ENCODE assay signal across 8 cellular contexts in genomic region chr19:50510700-50511068, GRCh38. TPM values are rescaled to one million over a fixed set of nuclear protein-coding genes. Genes with fewer than 3 reads are reported as not detected.
A peak's percentile ranks its signal among the peaks of the same experiment; 100 is the strongest.
DNase-seq lines count a peak whose midpoint lies in the region; ATAC-seq and TF ChIP-seq lines count a peak whose summit lies in the region.

No MANE protein-coding gene starts in this region.

- no peak for DNase-seq in stimulated activated naive CD8-positive, alpha-beta T cell treated with anti-CD3 and anti-CD28 coated beads, Interleukin-15, Interleukin-2, amounts not matched to agents 100 U/mL and 50 U/mL, for 24 hours
- DNase-seq in SJCRH30, result peak in 1 of 2 experiments; percentile 54
- DNase-seq in fibroblast of lung (ENCODE audit: low read depth in 2 of 2), result peak in 1 of 2 donors; percentile 5
- no peak for DNase-seq in prostate gland (ENCODE audit: low spot score)
- DNase-seq in NCI-H510A (lab: John Stamatoyannopoulos, UW), result no peak
- no peak for DNase-seq in KBM-7
- DNase-seq in effector CD8-positive, alpha-beta T cell (lab: John Stamatoyannopoulos, UW), result no peak

- peaks cover 2% of the 10 kb centered on the region for H3K27me3 Mint-ChIP-seq in stimulated activated naive CD8-positive, alpha-beta T cell treated with anti-CD3 and anti-CD28 coated beads, Interleukin-15, Interleukin-2, amounts not matched to agents 100 ng/mL and 50 ng/mL, for 24 hours

- H3K27me3 ChIP-seq in SJCRH30 (peaks cover 3% of the 10 kb centered on the region; the same call in 1 of the 2 replicates), fibroblast of lung (ENCODE audit: control insufficient read depth, insufficient read depth, low read length) (no peaks in the 10 kb centered on the region), prostate gland (replicated peaks; ENCODE audit: insufficient read depth) (no peaks in the 10 kb centered on the region)

- TF ChIP-seq CTCF in fibroblast of lung (conservative IDR thresholded peaks at IDR 0.05 in 1 of 2, IDR thresholded peaks at IDR 0.05 in 1 of 2; ENCODE audit: low read depth in 1 of 2, low read length in 2 of 2) (no peak), prostate gland (IDR thresholded peaks at IDR 0.05) (no peak)

- H3K9me3 ChIP-seq in SJCRH30 (replicated peaks) (no peaks in the 10 kb centered on the region), fibroblast of lung (ENCODE audit: control insufficient read depth, insufficient read depth, low read depth, low read length) (no peaks in the 10 kb centered on the region), prostate gland (no peaks in the 10 kb centered on the region)

- no peaks in the 10 kb centered on the region for H3K36me3 Mint-ChIP-seq in stimulated activated naive CD8-positive, alpha-beta T cell treated with anti-CD3 and anti-CD28 coated beads, Interleukin-15, Interleukin-2, amounts not matched to agents 100 ng/mL and 50 ng/mL, for 24 hours (ENCODE audit: low read depth)

- peak overlapping the region; percentile 93 for H3K27ac Mint-ChIP-seq in stimulated activated naive CD8-positive, alpha-beta T cell treated with anti-CD3 and anti-CD28 coated beads, Interleukin-15, Interleukin-2, amounts not matched to agents 100 ng/mL and 50 ng/mL, for 24 hours

- H3K4me1 Mint-ChIP-seq in stimulated activated naive CD8-positive, alpha-beta T cell treated with anti-CD3 and anti-CD28 coated beads, Interleukin-15, Interleukin-2, amounts not matched to agents 100 ng/mL and 50 ng/mL, for 24 hours (ENCODE audit: low read depth), result peaks cover 20% of the 10 kb centered on the region

- in situ Hi-C loops in KBM-7 (cut with MboI; ENCODE audit: low pct_unique_long_range_greater_than_20kb, low sequenced_read_pairs), result no loop called here

- H3K79me2 ChIP-seq in fibroblast of lung (ENCODE audit: control insufficient read depth, insufficient read depth, low read length), result peaks cover 6% of the 10 kb centered on the region

- peak overlapping the region; percentile 93 for H3K4me3 Mint-ChIP-seq in stimulated activated naive CD8-positive, alpha-beta T cell treated with anti-CD3 and anti-CD28 coated beads, Interleukin-15, Interleukin-2, amounts not matched to agents 100 ng/mL and 50 ng/mL, for 24 hours

- no peak for ATAC-seq in stimulated activated naive CD8-positive, alpha-beta T cell treated with anti-CD3 and anti-CD28 coated beads, Interleukin-15, Interleukin-2, amounts not matched to agents 100 U/mL and 50 U/mL, for 24 hours

- H3K27ac ChIP-seq in SJCRH30 (peak overlapping the region; percentile 66), fibroblast of lung (ENCODE audit: insufficient read depth, low read length) (peak overlapping the region; percentile 92), prostate gland (peak overlapping the region; percentile 44 to 73)

- intact Hi-C loops in prostate gland (cut with DNase I), result no loop called here

- H4K20me1 ChIP-seq in fibroblast of lung (ENCODE audit: control insufficient read depth, extremely low read depth, insufficient read depth, low read length), result no peaks in the 10 kb centered on the region

- 4% methylated on average over 10 of the region's 10 CpGs for WGBS in prostate gland

- TF ChIP-seq POLR2A in prostate gland (IDR thresholded peaks at IDR 0.05), result no peak

- peaks cover 22% of the 10 kb centered on the region for H3K4me1 ChIP-seq in SJCRH30
- peaks cover 2% of the 10 kb centered on the region for H3K4me1 ChIP-seq in fibroblast of lung (ENCODE audit: control insufficient read depth, extremely low read depth, insufficient read depth, low read length)
- peaks cover 4% of the 10 kb centered on the region for H3K4me1 ChIP-seq in prostate gland (replicated peaks)

- H3K9ac ChIP-seq in fibroblast of lung (ENCODE audit: insufficient read depth, low read length), result peak overlapping the region; percentile 81

- peak overlapping the region; percentile 43 for H2AFZ ChIP-seq in fibroblast of lung (ENCODE audit: low read length)

- no peaks in the 10 kb centered on the region for H3K9me3 Mint-ChIP-seq in stimulated activated naive CD8-positive, alpha-beta T cell treated with anti-CD3 and anti-CD28 coated beads, Interleukin-15, Interleukin-2, amounts not matched to agents 100 ng/mL and 50 ng/mL, for 24 hours

- H3K36me3 ChIP-seq in SJCRH30 (no peaks in the 10 kb centered on the region), fibroblast of lung (ENCODE audit: control insufficient read depth, insufficient read depth, low read length) (no peaks in the 10 kb centered on the region), prostate gland (no peaks in the 10 kb centered on the region)

- peak overlapping the region; percentile 95 for H3K4me2 ChIP-seq in fibroblast of lung (ENCODE audit: extremely low read depth, insufficient read depth, low read length)

- H3K4me3 ChIP-seq in SJCRH30 (peak overlapping the region; percentile 62), fibroblast of lung (replicated peaks in 1 of 4; ENCODE audit: control extremely low read depth in 1 of 4, insufficient read depth in 1 of 4, low read depth in 3 of 4, low read length in 4 of 4) (peak overlapping the region; percentile 86 to 97 (median 92)), prostate gland (peak overlapping the region; percentile 49 to 54)

RNA-seq across cellular contexts. Expression of gene JOSD2, which starts 0.3 kb away (rescaled TPM):
- 17.7 and 23.8 TPM in 2 replicates for total RNA-seq in SJCRH30 (2014; rRNA removed; shearing (Covaris generic))
- total RNA-seq in fibroblast of lung (38.3 and 48.6 TPM in 2 replicates), prostate gland (10 to 100 TPM; 29.4 to 31.7 TPM)
- polyA plus RNA-seq in fibroblast of lung, result 16.3 and 17.3 TPM in 2 replicates
- polyA plus RNA-seq in fibroblast of lung (2012), result 61.2 and 65.0 TPM in 2 replicates
- polyA minus RNA-seq in fibroblast of lung (ENCODE audit: low replicate concordance), result 6.2 and 15.5 TPM in 2 replicates

RNA-seq across cellular contexts. Expression of gene ASPDH, which starts 3.0 kb away (rescaled TPM):
- not detected in 2 replicates for total RNA-seq in SJCRH30 (2014; rRNA removed; shearing (Covaris generic))
- not detected in 2 replicates for total RNA-seq in fibroblast of lung
- polyA plus RNA-seq in fibroblast of lung, result not detected in 2 replicates
- polyA plus RNA-seq in fibroblast of lung (2012), result not detected in 2 replicates
- polyA minus RNA-seq in fibroblast of lung (ENCODE audit: low replicate concordance), result not detected in 2 replicates
- total RNA-seq in prostate gland, result not detected

RNA-seq across cellular contexts. Expression of gene GARIN5A, which starts 34.0 kb away (rescaled TPM):
- 0.89 and 1.2 TPM in 2 replicates for total RNA-seq in SJCRH30 (2014; rRNA removed; shearing (Covaris generic))
- total RNA-seq in fibroblast of lung (0.51 and 0.66 TPM in 2 replicates), prostate gland (10 to 100 TPM in 1 of 2 donors, 1 to 10 TPM in 1; 5.9 to 16.8 TPM)
- polyA plus RNA-seq in fibroblast of lung, result 0.11 and 0.24 TPM in 2 replicates
- 0.40 and 0.76 TPM in 2 replicates for polyA plus RNA-seq in fibroblast of lung (2012)
- polyA minus RNA-seq in fibroblast of lung (ENCODE audit: low replicate concordance), result 0.31 TPM in 1 of 2 replicates, not detected in the other

RNA-seq across cellular contexts. Expression of gene EMC10, which starts 34.4 kb away (rescaled TPM):
- 52.7 and 56.3 TPM in 2 replicates for total RNA-seq in SJCRH30 (2014; rRNA removed; shearing (Covaris generic))
- 24.1 and 40.8 TPM in 2 replicates for total RNA-seq in fibroblast of lung
- 37.5 and 42.7 TPM in 2 replicates for polyA plus RNA-seq in fibroblast of lung
- 68.6 and 69.4 TPM in 2 replicates for polyA plus RNA-seq in fibroblast of lung (2012)
- 9.4 and 11.7 TPM in 2 replicates for polyA minus RNA-seq in fibroblast of lung (ENCODE audit: low replicate concordance)
- total RNA-seq in prostate gland, result 100 to 1,000 TPM; 135 to 286 TPM

RNA-seq across cellular contexts. Expression of gene LRRC4B, which starts 57.6 kb away (rescaled TPM):
- 0.02 and 0.13 TPM in 2 replicates for total RNA-seq in SJCRH30 (2014; rRNA removed; shearing (Covaris generic))
- 0.17 and 0.26 TPM in 2 replicates for total RNA-seq in fibroblast of lung
- 0.02 TPM in 2 replicates for polyA plus RNA-seq in fibroblast of lung
- 0.18 TPM in 1 of 2 replicates, not detected in the other for polyA plus RNA-seq in fibroblast of lung (2012)
- polyA minus RNA-seq in fibroblast of lung (ENCODE audit: low replicate concordance), result 0.11 and 0.12 TPM in 2 replicates
- total RNA-seq in prostate gland, result 1 to 10 TPM; 5.6 to 7.9 TPM
